19 cellular contexts compared by ENCODE assay signal in the genomic region with DNA sequence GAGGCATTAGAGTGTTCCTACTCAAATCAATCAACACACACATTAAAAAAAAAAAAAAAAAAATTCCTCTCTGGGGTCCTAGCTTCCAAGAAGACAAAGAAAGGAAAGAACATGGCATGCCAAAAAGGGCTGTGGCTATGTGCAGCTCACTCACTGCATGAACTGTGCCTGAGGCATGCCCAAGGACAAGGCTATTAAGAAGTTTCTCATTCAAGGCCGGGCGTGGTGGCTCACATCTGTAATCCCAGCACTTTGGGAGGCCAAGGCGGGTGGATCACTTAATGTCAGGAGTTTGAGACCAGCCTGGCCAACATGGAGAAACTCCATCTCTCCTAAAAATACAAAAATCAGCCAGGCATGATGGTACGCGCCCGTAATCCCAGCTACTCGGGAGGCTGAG.
"Had no signal": no experiment of that assay in that cellular context is flagged by ENCODE, and none has a peak within 500 bp of the region (broad histone marks: within the 10 kb centered on the region; RNA-seq: fewer than 3 reads in every experiment).

No MANE protein-coding gene starts in this region.

- ATAC-seq: esophagus mucosa had no signal

- H3K9me3 ChIP-seq: left ventricle myocardium inferior, thyroid gland had no signal

- H3K27ac ChIP-seq: brain microvascular endothelial cell, left ventricle myocardium inferior, thyroid gland, WERI-Rb-1 had no signal

- H3K36me3 ChIP-seq: brain microvascular endothelial cell had no signal

- DNase-seq: activated CD4-positive, CD25-positive, alpha-beta regulatory T cell treated with anti-CD3 and anti-CD28 coated beads, Interleukin-2, amount 50 U/mL, for 72 hours; activated CD8-positive, alpha-beta memory T cell treated with anti-CD3 and anti-CD28 coated beads, Interleukin-2, amount 50 U/mL, for 48 hours; activated naive CD4-positive, alpha-beta T cell treated with anti-CD3 and anti-CD28 coated beads for 36 hours; activated T-cell treated with anti-CD3 and anti-CD28 coated beads, Interleukin-2, amount 50 U/mL, for 4 hours; aorta; brain microvascular endothelial cell; caudate nucleus; effector CD4-positive, alpha-beta T cell; immature natural killer cell; kidney glomerular epithelial cell; left ventricle myocardium inferior; midbrain; natural killer cell; stimulated activated CD4-positive, alpha-beta T cell treated with anti-CD3 and anti-CD28 coated beads, Interleukin-2, amount 100 ng/mL, for 48 hours; stimulated activated CD8-positive, alpha-beta memory T cell treated with anti-CD3 and anti-CD28 coated beads, Interleukin-4, amount 100 ng/mL, for 48 hours; T-cell; thyroid gland; WERI-Rb-1 had no signal

- H3K4me1 ChIP-seq: left ventricle myocardium inferior had no signal

- H3K4me3 ChIP-seq: left ventricle myocardium inferior, thyroid gland had no signal

- H3K27me3 ChIP-seq: brain microvascular endothelial cell, thyroid gland had no signal
